In genomic region chr1:40763742-40764532, GRCh38 we compare ENCODE assay signal across 15 cellular contexts. TPM values are rescaled to one million over a fixed set of nuclear protein-coding genes. Genes with fewer than 3 reads are reported as not detected.
DNase-seq lines count a peak whose midpoint lies in the region; ATAC-seq, FAIRE-seq and TF ChIP-seq lines count a peak whose summit lies in the region.
"Had no signal": no experiment of that assay in that cellular context is flagged by ENCODE, and none has a peak within 500 bp of the region (broad histone marks: within the 10 kb centered on the region; RNA-seq: fewer than 3 reads in every experiment).

No MANE protein-coding gene starts in this region.

- DNase-seq in GM10248 (ENCODE audit: extremely low spot score) (peak; percentile 47), T-cell (no peak), DMS79 (lab: John Stamatoyannopoulos, UW) (no peak), D721Med (ENCODE audit: insufficient read length, low spot score) (no peak), NCI-H1092 treated with DMSO at 0.1 percent for 48 hours (lab: John Stamatoyannopoulos, UW) (no peak)
- DNase-seq in naive thymus-derived CD8-positive, alpha-beta T cell = peak in 3 of 10 donors; percentile 22 to 45 (median 36)
- DNase-seq: Calu3; GM23248; NCI-H2227 treated with DMSO at 0.1 percent for 48 hours; nucleus accumbens; stimulated activated CD4-positive, alpha-beta T cell treated with anti-CD3 and anti-CD28 coated beads, Interleukin-15, amount 100 ng/mL, for 24 hours had no signal

- ATAC-seq in GM19463 (IDR thresholded peaks at IDR 0.05; ENCODE audit: unreplicated experiment) (peak; percentile 44), T-cell (replicated peaks in 1 of 4) (peak; percentile 55 to 92 (median 65)), HG02938 (IDR thresholded peaks at IDR 0.05; ENCODE audit: unreplicated experiment) (no peak)
- peak; percentile 49 to 89 for ATAC-seq in naive thymus-derived CD8-positive, alpha-beta T cell
- ATAC-seq: gastroesophageal sphincter, Right ventricle myocardium inferior had no signal

- TF ChIP-seq CTCF in GM10248 (IDR thresholded peaks at IDR 0.05; ENCODE audit: control extremely low read depth, extremely low read depth, low read depth, missing control alignments) = no peak
- no peak for TF ChIP-seq CTCF in D721Med (IDR thresholded peaks at IDR 0.05; ENCODE audit: insufficient read depth, missing control alignments)

- peaks cover 30 to 48% (median 39%) of the 10 kb centered on the region in 3 donors for H3K4me1 Mint-ChIP-seq in T-cell
- peaks cover 18 to 36% (median 29%) of the 10 kb centered on the region in 4 donors for H3K4me1 Mint-ChIP-seq in naive thymus-derived CD8-positive, alpha-beta T cell

- CTCF ChIA-PET in GM10248 (lab: Yijun Ruan, JAX) (interaction anchor here (0.9 to 15.4 kb wide), 9 partner anchors 8 to 189 kb away, joined by 3 to 232 read pairs (median 6); no protein-coding TSS in a partner anchor), T-cell (lab: Charles Lee) (interaction anchor here in 1 of 2 donors (0.6 to 1.5 kb wide), 5 partner anchors 9 to 1959 kb away, joined by 3 to 9 read pairs (median 3); no protein-coding TSS in a partner anchor)

- H3K27ac Mint-ChIP-seq in T-cell = peak overlapping the region; percentile 83 to 86
- H3K27ac Mint-ChIP-seq in naive thymus-derived CD8-positive, alpha-beta T cell = peak overlapping the region; percentile 75 to 94 (median 86)

- H3K36me3 Mint-ChIP-seq in T-cell = peaks cover 54% of the 10 kb centered on the region
- H3K36me3 Mint-ChIP-seq in naive thymus-derived CD8-positive, alpha-beta T cell = peaks cover 4 to 91% (median 28%) of the 10 kb centered on the region in 3 donors

- H3K4me3 Mint-ChIP-seq in T-cell = peak overlapping the region in 2 of 3 donors; percentile 51 to 65
- peak overlapping the region in 9 of 10 donors; percentile 49 to 77 (median 64) for H3K4me3 Mint-ChIP-seq in naive thymus-derived CD8-positive, alpha-beta T cell

- no peak for FAIRE-seq in D721Med (lab: Jason Lieb, UNC)

- POLR2A ChIA-PET in GM10248 (lab: Yijun Ruan, JAX) = interaction anchor here (1.5 kb wide), 1 partner anchor 73 kb away, joined by 4 read pairs; the partner anchor contains the start of gene NFYC
- POLR2A ChIA-PET in T-cell (lab: Charles Lee) = interaction anchor here in 1 of 2 donors (1.0 kb wide), 1 partner anchor 31 kb away, joined by 3 read pairs; no protein-coding TSS in a partner anchor
- POLR2A ChIA-PET in naive thymus-derived CD8-positive, alpha-beta T cell (lab: Charles Lee) = interaction anchor here (0.5 to 1.2 kb wide), 2 partner anchors 72 to 77 kb away, joined by 3 to 7 read pairs; partner anchors contain the start of gene NFYC

- H3K9me3 Mint-ChIP-seq in T-cell = no peaks in the 10 kb centered on the region
- no peaks in the 10 kb centered on the region for H3K9me3 Mint-ChIP-seq in naive thymus-derived CD8-positive, alpha-beta T cell

- H3K27me3 Mint-ChIP-seq in T-cell = no peaks in the 10 kb centered on the region
- no peaks in the 10 kb centered on the region for H3K27me3 Mint-ChIP-seq in naive thymus-derived CD8-positive, alpha-beta T cell

RNA-seq across cellular contexts. Expression of gene KCNQ4, which starts 19.6 kb away (rescaled TPM):
- under 1 TPM; 0.10 to 0.35 (median 0.26) TPM for total RNA-seq in T-cell
- under 1 TPM; 0.18 to 0.25 TPM for total RNA-seq in naive thymus-derived CD8-positive, alpha-beta T cell
- under 1 TPM; 0.08 to 0.17 (median 0.08) TPM for polyA plus RNA-seq in naive thymus-derived CD8-positive, alpha-beta T cell
- total RNA-seq: GM23248 had no signal
- polyA plus RNA-seq: GM23248 had no signal
